Comparison of ENCODE assay signal across 6 cellular contexts in genomic region chr3:85455801-85456200, GRCh38.
"Had no signal": no experiment of that assay in that cellular context is flagged by ENCODE, and none has a peak within 500 bp of the region (broad histone marks: within the 10 kb centered on the region; RNA-seq: fewer than 3 reads in every experiment).

No MANE protein-coding gene starts in this region.

- FAIRE-seq: GM12891, GM12892, GM18507, GM19239 had no signal

- DNase-seq: GDM1, GF-D8 had no signal
